8 cellular contexts compared by ENCODE assay signal in genomic region chr4:183261953-183262775, GRCh38. TPM values are rescaled to one million over a fixed set of nuclear protein-coding genes. Genes with fewer than 3 reads are reported as not detected.
DNase-seq lines count a peak whose midpoint lies in the region; ATAC-seq and TF ChIP-seq lines count a peak whose summit lies in the region.

No MANE protein-coding gene starts in this region.

- DNase-seq in DND-41 (peak; percentile 71), RKO (ENCODE audit: low spot score) (peak; percentile 79), fibroblast of pulmonary artery (ENCODE audit: low read depth) (peak; percentile 84), neural progenitor cell (ENCODE audit: low spot score) (peak; percentile 88)
- DNase-seq in activated T-helper 1 cell treated with anti-CD3 and anti-CD28 coated beads, Interleukin-2, amount 50 U/mL, for 16 hours (ENCODE audit: low read depth in 1 of 2, low spot score in 1 of 2): peak; percentile 32 to 37

- H3K4me2 ChIP-seq in DND-41 (ENCODE audit: insufficient read depth, low read length) (no peak overlapping the region), neural progenitor cell (no peak overlapping the region)

- H3K4me1 ChIP-seq in DND-41 (ENCODE audit: insufficient read depth, low read length) (no peaks in the 10 kb centered on the region), HUES48 (ENCODE audit: control insufficient read depth, insufficient read depth, low read length) (peaks cover 10% of the 10 kb centered on the region), neural progenitor cell (no peaks in the 10 kb centered on the region), stomach smooth muscle (ENCODE audit: control insufficient read depth, insufficient read depth, low read length) (peaks cover 5% of the 10 kb centered on the region)

- H3K27me3 ChIP-seq in DND-41 (ENCODE audit: insufficient read depth, low read length, poor library complexity) (peaks cover 18% of the 10 kb centered on the region), HUES48 (ENCODE audit: control insufficient read depth, insufficient read depth, low read length) (no peaks in the 10 kb centered on the region), neural progenitor cell (no peaks in the 10 kb centered on the region), stomach smooth muscle (ENCODE audit: control insufficient read depth in 1 of 2, insufficient read depth in 2 of 2, low read length in 2 of 2) (no peaks in the 10 kb centered on the region)

- H3K27ac ChIP-seq in DND-41 (ENCODE audit: low read length) (no peak overlapping the region), HUES48 (ENCODE audit: low read depth, low read length) (peak overlapping the region; percentile 57), neural progenitor cell (no peak overlapping the region), stomach smooth muscle (ENCODE audit: low read length) (peak overlapping the region; percentile 4)

- H2AFZ ChIP-seq in DND-41 (ENCODE audit: low read depth, low read length) (no peak overlapping the region), neural progenitor cell (replicated peaks) (no peak overlapping the region)

- no peak overlapping the region for H3K27ac Mint-ChIP-seq in neural progenitor cell

- peaks cover 7% of the 10 kb centered on the region for H3K4me1 Mint-ChIP-seq in neural progenitor cell

- H3K36me3 ChIP-seq in DND-41 (ENCODE audit: insufficient read depth, low read length) (no peaks in the 10 kb centered on the region), HUES48 (ENCODE audit: control insufficient read depth, insufficient read depth, low read length) (peaks cover 78% of the 10 kb centered on the region), neural progenitor cell (peaks cover 11% of the 10 kb centered on the region), stomach smooth muscle (ENCODE audit: control insufficient read depth in 2 of 2, insufficient read depth in 2 of 2, low read length in 2 of 2) (peaks cover 15 to 27% of the 10 kb centered on the region in 2 donors)

- H4K20me1 ChIP-seq in DND-41 (ENCODE audit: insufficient read depth, low read length): no peaks in the 10 kb centered on the region
- peaks cover 4% of the 10 kb centered on the region for H4K20me1 ChIP-seq in neural progenitor cell (ENCODE audit: low read depth)

- H3K4me3 ChIP-seq in DND-41 (ENCODE audit: low read depth in 1 of 2, low read length in 2 of 2) (no peak overlapping the region), HUES48 (ENCODE audit: low read depth, low read length) (no peak overlapping the region), fibroblast of pulmonary artery (replicated peaks; ENCODE audit: low read depth, low read length) (no peak overlapping the region), neural progenitor cell (no peak overlapping the region), stomach smooth muscle (ENCODE audit: low read length in 2 of 2) (no peak overlapping the region)

- H3K79me2 ChIP-seq in DND-41 (ENCODE audit: insufficient read depth, low read length): no peaks in the 10 kb centered on the region
- no peaks in the 10 kb centered on the region for H3K79me2 ChIP-seq in neural progenitor cell (ENCODE audit: low read depth)

- ATAC-seq in DND-41 (ENCODE audit: insufficient read depth, low read depth): peak; percentile 93
- ATAC-seq in GM21526 (IDR thresholded peaks at IDR 0.05; ENCODE audit: low FRiP score, unreplicated experiment): peak; percentile 90

- peaks cover 1% of the 10 kb centered on the region for H3K27me3 Mint-ChIP-seq in neural progenitor cell (ENCODE audit: insufficient read depth, low read depth)

- no peak overlapping the region for H3K9ac ChIP-seq in DND-41 (ENCODE audit: low read depth, low read length)
- H3K9ac ChIP-seq in HUES48 (ENCODE audit: low read depth, low read length): no peak overlapping the region
- H3K9ac ChIP-seq in neural progenitor cell: no peak overlapping the region
- peak overlapping the region; percentile 7 to 14 for H3K9ac ChIP-seq in stomach smooth muscle (ENCODE audit: low read length in 2 of 2)

- peak; percentile 89 for TF ChIP-seq CTCF in DND-41 (IDR thresholded peaks at IDR 0.05; ENCODE audit: borderline replicate concordance, extremely low read depth, low read length, poor library complexity, severe bottlenecking)
- TF ChIP-seq CTCF in fibroblast of pulmonary artery (IDR thresholded peaks at IDR 0.05; ENCODE audit: low read length, missing control alignments): peak; percentile 91
- peak; percentile 81 for TF ChIP-seq CTCF in neural progenitor cell (IDR thresholded peaks at IDR 0.05)

- H3K9me3 Mint-ChIP-seq in neural progenitor cell: no peaks in the 10 kb centered on the region

- no peak overlapping the region for H3K4me3 Mint-ChIP-seq in neural progenitor cell

- peaks cover 10% of the 10 kb centered on the region for H3K36me3 Mint-ChIP-seq in neural progenitor cell

- H3K9me3 ChIP-seq in DND-41 (ENCODE audit: insufficient read depth, low read length, severe bottlenecking) (no peaks in the 10 kb centered on the region), HUES48 (ENCODE audit: control insufficient read depth, insufficient read depth, low read length) (no peaks in the 10 kb centered on the region), neural progenitor cell (ENCODE audit: low read depth) (no peaks in the 10 kb centered on the region), stomach smooth muscle (ENCODE audit: control insufficient read depth in 2 of 2, low read length in 2 of 2) (no peaks in the 10 kb centered on the region)

- peaks cover 6% of the 10 kb centered on the region for H3F3A ChIP-seq in neural progenitor cell (ENCODE audit: low read depth)

RNA-seq across cellular contexts. Expression of gene CLDN22, which starts 57.9 kb away (rescaled TPM):
- not detected in 2 replicates for total RNA-seq in neural progenitor cell (ENCODE audit: low replicate concordance)

Comparison
In these comparisons a context has a peak if more than half of its experiments do, and no peak if none do; other contexts are left out.
1. DNase-seq: peak in every context shown above with its lines; median percentile 88 in neural progenitor cell; 84 in fibroblast of pulmonary artery; 79 in RKO; 71 in DND-41; 34 in activated T-helper 1 cell treated with anti-CD3 and anti-CD28 coated beads, Interleukin-2, amount 50 U/mL, for 16 hours.
2. H3K27ac ChIP-seq: peak in HUES48 (single experiment) and stomach smooth muscle (single experiment); none in DND-41 (single experiment) and neural progenitor cell (single experiment).
3. H3K9ac ChIP-seq: peak in stomach smooth muscle (2 of 2); none in DND-41 (single experiment), HUES48 (single experiment) and neural progenitor cell (single experiment).
4. Peak in every context shown above with its lines, with median percentiles within 50 percentile points of each other: CTCF ChIP-seq.